In genomic region chr18:80249217-80250093, GRCh38 we compare ENCODE assay signal across 16 cellular contexts. TPM values are rescaled to one million over a fixed set of nuclear protein-coding genes. Genes with fewer than 3 reads are reported as not detected.
DNase-seq lines count a peak whose midpoint lies in the region; ATAC-seq and TF ChIP-seq lines count a peak whose summit lies in the region.
"Had no signal": no experiment of that assay in that cellular context is flagged by ENCODE, and none has a peak within 500 bp of the region (broad histone marks: within the 10 kb centered on the region; RNA-seq: fewer than 3 reads in every experiment).

No MANE protein-coding gene starts in this region.

- H3K79me1 ChIP-seq in IMR-90 (ENCODE audit: low read depth in 1 of 2, low read length in 2 of 2) = peaks cover 0 to 14% of the 10 kb centered on the region in 2 experiments; a peak in 1 of 4 replicates

- 62% methylated on average over 4 of the region's 7 CpGs; no CpG with 5 or more reads in 1 of the 2 experiments for WGBS in IMR-90 (ENCODE audit: extremely low coverage in 2 of 2, insufficient read length in 1 of 2), 2 experiments
- 39% methylated on average over 6 of the region's 7 CpGs for WGBS in mammary epithelial cell (ENCODE audit: low coverage, missing lambda C conversion rate)

- TF ChIP-seq POLR2A in IMR-90 (IDR thresholded peaks at IDR 0.05; ENCODE audit: low read depth, low read length) = no peak

- H3K4me3 ChIP-seq in BLaER1 (no peak overlapping the region), IMR-90 (ENCODE audit: insufficient read depth, low read depth, low read length) (no peak overlapping the region), mammary epithelial cell (replicated peaks in 1 of 3; ENCODE audit: insufficient read depth in 1 of 3, low read depth in 2 of 3, low read length in 3 of 3) (no peak overlapping the region)
- H3K4me3 ChIP-seq: BLaER1 treated with 17β-estradiol and CSF1 and Interleukin-3, amounts not matched to agents 10 nM and 100 nM; cardiac muscle cell had no signal

- H3K23ac ChIP-seq in IMR-90 (ENCODE audit: low read depth, low read length) = no peak overlapping the region

- no peak overlapping the region for H2BK120ac ChIP-seq in IMR-90 (ENCODE audit: low read depth, low read length)

- no peak overlapping the region for H4K8ac ChIP-seq in IMR-90 (ENCODE audit: low read depth in 2 of 2, low read length in 2 of 2)

- H3K4me1 Mint-ChIP-seq in mesothelial cell of epicardium = peaks cover 16% of the 10 kb centered on the region
- peaks cover 5 to 8% of the 10 kb centered on the region in 2 donors for H3K4me1 Mint-ChIP-seq in effector memory CD8-positive, alpha-beta T cell (ENCODE audit: low read depth in 2 of 2)
- H3K4me1 Mint-ChIP-seq: IgD-negative memory B cell had no signal

- H2BK5ac ChIP-seq in IMR-90 (ENCODE audit: low read depth, low read length, poor library complexity, severe bottlenecking) = no peak overlapping the region

- H2AK5ac ChIP-seq in IMR-90 (ENCODE audit: low read depth, low read length) = no peak overlapping the region

- CTCF ChIA-PET in IMR-90 (lab: Yijun Ruan, JAX) (no interaction called here), mammary epithelial cell (lab: Charles Lee; ENCODE audit: low non-redundant PET) (interaction anchor here (0.6 kb wide), 1 partner anchor 36 kb away, joined by 3 read pairs; no protein-coding TSS in a partner anchor)

- TF ChIP-seq RAD21 in IMR-90 (IDR thresholded peaks at IDR 0.05; ENCODE audit: low read length) = no peak

- peak overlapping the region; percentile 2; the same call in 1 of the 2 replicates for H3K4me2 ChIP-seq in BLaER1
- no peak overlapping the region for H3K4me2 ChIP-seq in IMR-90 (ENCODE audit: low read depth, low read length)
- no peak overlapping the region for H3K4me2 ChIP-seq in mammary epithelial cell (ENCODE audit: insufficient read depth, low read depth, low read length)

- ATAC-seq in IMR-90 (ENCODE audit: low read depth) (no peak), GM19023 (IDR thresholded peaks at IDR 0.05; ENCODE audit: unreplicated experiment) (no peak)
- no peak for ATAC-seq in effector memory CD8-positive, alpha-beta T cell (replicated peaks)

- peak; percentile 20 for DNase-seq in IMR-90
- peak; percentile 89 for DNase-seq in mammary epithelial cell
- no peak for DNase-seq in mesothelial cell of epicardium (ENCODE audit: low spot score in 2 of 2, unreplicated experiment in 2 of 2)
- DNase-seq in OCI-M1 (lab: John Stamatoyannopoulos, UW) = no peak
- DNase-seq in effector memory CD8-positive, alpha-beta T cell = no peak
- no peak for DNase-seq in NCI-H128 (lab: John Stamatoyannopoulos, UW; ENCODE audit: unreplicated experiment)
- DNase-seq: activated naive CD4-positive, alpha-beta T cell treated with anti-CD3 and anti-CD28 coated beads for 36 hours; glutamatergic neuron; kidney; NCI-H187; NK-92 treated with Interleukin-12 subunit alpha and Interleukin-12 subunit beta, amount 100 ng/mL, for 24 hours had no signal

- TF ChIP-seq CTCF in IMR-90 (conservative IDR thresholded peaks at IDR 0.05; ENCODE audit: low read depth, low read length) (no peak), mammary epithelial cell (conservative IDR thresholded peaks at IDR 0.05 in 1 of 2, IDR thresholded peaks at IDR 0.05 in 1 of 2; ENCODE audit: extremely low read depth in 1 of 2, insufficient read depth in 1 of 2, low read depth in 1 of 2, low read length in 2 of 2) (no peak), mesothelial cell of epicardium (IDR thresholded peaks at IDR 0.05; ENCODE audit: unreplicated experiment) (no peak)

- H3K9ac ChIP-seq in BLaER1 = no peak overlapping the region
- no peak overlapping the region for H3K9ac ChIP-seq in IMR-90 (ENCODE audit: low read depth, low read length)
- H3K9ac ChIP-seq in mammary epithelial cell (ENCODE audit: insufficient read depth, low read length) = no peak overlapping the region
- H3K9ac ChIP-seq: BLaER1 treated with 17β-estradiol and CSF1 and Interleukin-3, amounts not matched to agents 10 nM and 100 nM had no signal

- peaks cover 6% of the 10 kb centered on the region; the same call in 1 of the 2 replicates for H4K20me1 ChIP-seq in BLaER1
- peaks cover 6% of the 10 kb centered on the region; the same call in 1 of the 2 replicates for H4K20me1 ChIP-seq in IMR-90 (ENCODE audit: insufficient read depth, low read length)
- no peaks in the 10 kb centered on the region for H4K20me1 ChIP-seq in mammary epithelial cell (ENCODE audit: insufficient read depth, low read length)

- peak overlapping the region; percentile 1 for H3K27ac Mint-ChIP-seq in mesothelial cell of epicardium
- no peak overlapping the region for H3K27ac Mint-ChIP-seq in effector memory CD8-positive, alpha-beta T cell
- H3K27ac Mint-ChIP-seq: activated naive CD4-positive, alpha-beta T cell treated with anti-CD3 and anti-CD28 coated beads for 36 hours; IgD-negative memory B cell had no signal

- H3K9me3 Mint-ChIP-seq in mesothelial cell of epicardium = no peaks in the 10 kb centered on the region
- no peaks in the 10 kb centered on the region for H3K9me3 Mint-ChIP-seq in effector memory CD8-positive, alpha-beta T cell
- H3K9me3 Mint-ChIP-seq: activated naive CD4-positive, alpha-beta T cell treated with anti-CD3 and anti-CD28 coated beads for 36 hours; IgD-negative memory B cell had no signal

- no peaks in the 10 kb centered on the region for H3K36me3 Mint-ChIP-seq in mesothelial cell of epicardium
- peaks cover 5% of the 10 kb centered on the region for H3K36me3 Mint-ChIP-seq in effector memory CD8-positive, alpha-beta T cell (ENCODE audit: insufficient read depth)
- H3K36me3 Mint-ChIP-seq: IgD-negative memory B cell had no signal

- in situ Hi-C loops in IMR-90 (cut with MboI; ENCODE audit: low sequenced_read_pairs) (no loop called here), mammary epithelial cell (cut with MboI; ENCODE audit: low sequenced_read_pairs in 2 of 2) (no loop called here)

- no peak overlapping the region for H2BK20ac ChIP-seq in IMR-90 (ENCODE audit: low read depth, low read length)

- no peak overlapping the region for H3K14ac ChIP-seq in IMR-90 (replicated peaks; ENCODE audit: low read depth, low read length)

- H3K9me1 ChIP-seq in IMR-90 (ENCODE audit: insufficient read depth, low read length) = no peaks in the 10 kb centered on the region

- no peak overlapping the region for H3K4ac ChIP-seq in IMR-90 (ENCODE audit: low read depth, low read length)

- no peak overlapping the region for H2BK15ac ChIP-seq in IMR-90 (ENCODE audit: low read depth, low read length)

- POLR2A ChIA-PET in IMR-90 (lab: Charles Lee; ENCODE audit: unreplicated experiment) = no interaction called here

- H3K27me3 ChIP-seq in BLaER1 = peaks cover 31% of the 10 kb centered on the region
- H3K27me3 ChIP-seq in IMR-90 (ENCODE audit: control insufficient read depth, insufficient read depth, low read length) = no peaks in the 10 kb centered on the region
- H3K27me3 ChIP-seq in mammary epithelial cell (ENCODE audit: insufficient read depth, low read length) = no peaks in the 10 kb centered on the region

- H3K79me2 ChIP-seq in mammary epithelial cell (ENCODE audit: insufficient read depth, low read length) = peaks cover 20% of the 10 kb centered on the region

- H3K27me3 Mint-ChIP-seq in mesothelial cell of epicardium (ENCODE audit: low read depth) = peaks cover 2% of the 10 kb centered on the region
- H3K27me3 Mint-ChIP-seq in effector memory CD8-positive, alpha-beta T cell = peaks cover 12 to 26% of the 10 kb centered on the region in 2 donors

- H2AFZ ChIP-seq in IMR-90 (replicated peaks; ENCODE audit: low read length, poor library complexity) = no peak overlapping the region
- H2AFZ ChIP-seq in mammary epithelial cell (ENCODE audit: low read depth, low read length) = no peak overlapping the region

- no peak overlapping the region for H3K18ac ChIP-seq in IMR-90 (ENCODE audit: low read depth, low read length)

- no peak overlapping the region for H4K5ac ChIP-seq in IMR-90 (ENCODE audit: low read depth, low read length)

- dilution Hi-C loops in IMR-90 (cut with HindIII; ENCODE audit: low sequenced_read_pairs, unreplicated experiment) (no loop called here), mammary epithelial cell (cut with HindIII; ENCODE audit: low sequenced_read_pairs) (no loop called here)

- H3K4me3 Mint-ChIP-seq in mesothelial cell of epicardium = no peak overlapping the region
- H3K4me3 Mint-ChIP-seq in effector memory CD8-positive, alpha-beta T cell = no peak overlapping the region
- H3K4me3 Mint-ChIP-seq: activated naive CD4-positive, alpha-beta T cell treated with anti-CD3 and anti-CD28 coated beads for 36 hours had no signal

- no peak overlapping the region for H3K56ac ChIP-seq in IMR-90 (ENCODE audit: extremely low read depth, insufficient read depth, low read length)

- no peaks in the 10 kb centered on the region for H3K9me3 ChIP-seq in BLaER1
- H3K9me3 ChIP-seq in IMR-90 (ENCODE audit: control insufficient read depth, insufficient read depth, low read length) = no peaks in the 10 kb centered on the region
- peaks cover 6% of the 10 kb centered on the region for H3K9me3 ChIP-seq in mammary epithelial cell (replicated peaks; ENCODE audit: insufficient read depth, low read length)

- no peak overlapping the region for H3K27ac ChIP-seq in BLaER1
- H3K27ac ChIP-seq in IMR-90 (ENCODE audit: insufficient read depth, low read length) = no peak overlapping the region
- no peak overlapping the region for H3K27ac ChIP-seq in mammary epithelial cell (ENCODE audit: insufficient read depth, low read depth, low read length)
- H3K27ac ChIP-seq: BLaER1 treated with 17β-estradiol and CSF1 and Interleukin-3, amounts not matched to agents 10 nM and 100 nM; cardiac muscle cell had no signal

- peaks cover 15% of the 10 kb centered on the region for H3K4me1 ChIP-seq in BLaER1
- H3K4me1 ChIP-seq in IMR-90 (ENCODE audit: control insufficient read depth, insufficient read depth, low read length) = peaks cover 3% of the 10 kb centered on the region
- peaks cover 43% of the 10 kb centered on the region for H3K4me1 ChIP-seq in mammary epithelial cell (ENCODE audit: insufficient read depth, low read length)

- H3K36me3 ChIP-seq in BLaER1 (no peaks in the 10 kb centered on the region), IMR-90 (ENCODE audit: control insufficient read depth, insufficient read depth, low read length) (no peaks in the 10 kb centered on the region), mammary epithelial cell (ENCODE audit: insufficient read depth, low read length) (no peaks in the 10 kb centered on the region)
- H3K36me3 ChIP-seq: BLaER1 treated with 17β-estradiol and CSF1 and Interleukin-3, amounts not matched to agents 10 nM and 100 nM; cardiac muscle cell had no signal

- BruUV-seq in IMR-90 (replicated peaks; lab: Mats Ljungman, UMichigan) (no TSS peak), mammary epithelial cell (replicated peaks; lab: Mats Ljungman, UMichigan) (no TSS peak)

- H2AK9ac ChIP-seq in IMR-90 (replicated peaks; ENCODE audit: low read depth, low read length, poor library complexity) = no peak overlapping the region

- H4K91ac ChIP-seq in IMR-90 (ENCODE audit: insufficient read depth, low read depth, low read length) = no peak overlapping the region

- intact Hi-C loops in IMR-90 (cut with micrococcal nuclease) = no loop called here
- intact Hi-C loops in mammary epithelial cell (cut with micrococcal nuclease) = loop anchor here (1.0 kb wide), 1 partner anchor 70 kb away; no protein-coding TSS in a partner anchor

RNA-seq across cellular contexts. Expression of gene PARD6G, which starts 2.1 kb away (rescaled TPM):
- 2.5 and 3.3 TPM in 2 replicates for total RNA-seq in IMR-90 (2012; rRNA removed)
- 4.6 and 4.7 TPM in 2 replicates for polyA plus RNA-seq in IMR-90 (2012; rRNA removed)
- polyA plus RNA-seq in IMR-90 (2012; cell fraction: cytosol; rRNA removed) = 4.8 and 5.6 TPM in 2 replicates
- 3.6 and 3.7 TPM in 2 replicates for polyA plus RNA-seq in IMR-90 (2012; cell fraction: nucleus; rRNA removed; ENCODE audit: low replicate concordance)
- 10 to 100 TPM; 34.9 to 35.7 TPM for total RNA-seq in mammary epithelial cell
- polyA plus RNA-seq in mammary epithelial cell = 16.6 TPM
- polyA minus RNA-seq in mammary epithelial cell = 51.2 TPM
- 25.5 to 30.8 TPM (median 30.7 TPM) in 3 replicates for total RNA-seq in mesothelial cell of epicardium
- polyA plus RNA-seq: IgD-negative memory B cell had no signal

Comparison
In these comparisons a context has a peak if more than half of its experiments do, and no peak if none do; other contexts are left out.
1. DNase-seq: peak in IMR-90 (single experiment) and mammary epithelial cell (single experiment); none in mesothelial cell of epicardium (0 of 2), OCI-M1 (single experiment), effector memory CD8-positive, alpha-beta T cell (0 of 3) and NCI-H128 (single experiment).